9 cellular contexts compared by ENCODE assay signal in genomic region chr6:21665436-21666199, GRCh38.
DNase-seq lines count a peak whose midpoint lies in the region; ATAC-seq and TF ChIP-seq lines count a peak whose summit lies in the region.
"Had no signal": no experiment of that assay in that cellular context is flagged by ENCODE, and none has a peak within 500 bp of the region (broad histone marks: within the 10 kb centered on the region; RNA-seq: fewer than 3 reads in every experiment).

No MANE protein-coding gene starts in this region.

- 1 to 2% methylated on average over 35 of the region's 35 CpGs for WGBS in aorta, 2 donors

- no peak for TF ChIP-seq CTCF in coronary artery (IDR thresholded peaks at IDR 0.05)
- no peak for TF ChIP-seq CTCF in mesothelial cell of epicardium (IDR thresholded peaks at IDR 0.05; ENCODE audit: unreplicated experiment)

- H3K27ac Mint-ChIP-seq in mesothelial cell of epicardium = peak overlapping the region; percentile 96

- H3K27ac ChIP-seq in coronary artery (peak overlapping the region; percentile 53 to 87), aorta (ENCODE audit: low read depth in 1 of 2, low read length in 2 of 2) (no peak overlapping the region)
- H3K27ac ChIP-seq: KMS-11 had no signal

- no peak for DNase-seq in Right ventricle myocardium inferior (ENCODE audit: missing footprints)
- DNase-seq in cardiac septum (ENCODE audit: low spot score) = no peak
- DNase-seq in coronary artery (ENCODE audit: low spot score) = no peak
- DNase-seq in mesothelial cell of epicardium (ENCODE audit: low spot score in 2 of 2, unreplicated experiment in 2 of 2) = peak in 1 of 2 experiments; percentile 46
- no peak for DNase-seq in aorta
- DNase-seq in CD1c-positive myeloid dendritic cell (ENCODE audit: extremely low spot score) = no peak

- H3K4me1 ChIP-seq in aorta (ENCODE audit: control insufficient read depth in 1 of 2, insufficient read depth in 2 of 2, low read length in 2 of 2) = no peaks in the 10 kb centered on the region

- H3K9me3 ChIP-seq in aorta (ENCODE audit: control insufficient read depth, low read length) = no peaks in the 10 kb centered on the region

- no peaks in the 10 kb centered on the region for H3K36me3 ChIP-seq in aorta (ENCODE audit: control insufficient read depth in 1 of 2, insufficient read depth in 2 of 2, low read length in 1 of 2)

- peaks cover 45% of the 10 kb centered on the region for H3K4me1 Mint-ChIP-seq in mesothelial cell of epicardium

- no peaks in the 10 kb centered on the region for H3K27me3 Mint-ChIP-seq in mesothelial cell of epicardium (ENCODE audit: low read depth)

- H3K36me3 Mint-ChIP-seq in mesothelial cell of epicardium = no peaks in the 10 kb centered on the region

- H3K27me3 ChIP-seq in aorta (ENCODE audit: control insufficient read depth in 1 of 2, insufficient read depth in 2 of 2, low read length in 1 of 2) = no peaks in the 10 kb centered on the region

- ATAC-seq in Right ventricle myocardium inferior (peak; percentile 44), aorta (ENCODE audit: low FRiP score) (peak; percentile 33), GM19463 (IDR thresholded peaks at IDR 0.05; ENCODE audit: unreplicated experiment) (no peak), HG02642 (IDR thresholded peaks at IDR 0.05; ENCODE audit: poor library complexity, unreplicated experiment) (no peak)

- H3K9me3 Mint-ChIP-seq in mesothelial cell of epicardium = no peaks in the 10 kb centered on the region

- H3K4me3 ChIP-seq in coronary artery (peak overlapping the region; percentile 86), aorta (ENCODE audit: low read length in 2 of 2) (peak overlapping the region; percentile 4 to 73)

- intact Hi-C loops in Right ventricle myocardium inferior (cut with DNase I) = loop anchor here (10.0 kb wide), 1 partner anchor 179 kb away; no protein-coding TSS in a partner anchor
- intact Hi-C loops in cardiac septum (cut with DNase I) = loop anchor here (2.0 kb wide), 1 partner anchor 71 kb away; no protein-coding TSS in a partner anchor
- intact Hi-C loops in aorta (cut with DNase I) = loop anchor here in 1 of 2 donors (2.0 kb wide), 1 partner anchor 69 kb away; no protein-coding TSS in a partner anchor

- peak overlapping the region; percentile 85 for H3K4me3 Mint-ChIP-seq in mesothelial cell of epicardium

Comparison
In these comparisons a context has a peak if more than half of its experiments do, and no peak if none do; other contexts are left out.
1. ATAC-seq: peak in Right ventricle myocardium inferior (single experiment) and aorta (single experiment); none in GM19463 (single experiment) and HG02642 (single experiment).
2. H3K27ac ChIP-seq: peak in coronary artery (2 of 2); none in aorta (0 of 2).